Comparison of ENCODE assay signal across 7 cellular contexts in genomic region chr17:82774456-82774855, GRCh38. TPM values are rescaled to one million over a fixed set of nuclear protein-coding genes. Genes with fewer than 3 reads are reported as not detected.
DNase-seq lines count a peak whose midpoint lies in the region; ATAC-seq, FAIRE-seq and TF ChIP-seq lines count a peak whose summit lies in the region.
"Not testable (repeated sequence)": the region's sequence is repeated elsewhere in the genome, so short reads cannot be mapped to it uniquely, and the experiment has no call there.

No MANE protein-coding gene starts in this region.

- H3K36me3 ChIP-seq in CD8-positive, alpha-beta T cell (ENCODE audit: insufficient read depth, low read length); adipocyte (ENCODE audit: control insufficient read depth, insufficient read depth, low read length, severe bottlenecking); kidney (ENCODE audit: control insufficient read depth in 1 of 2, insufficient read depth in 2 of 2, low read length in 2 of 2); skeletal muscle satellite cell (ENCODE audit: insufficient read depth, low read length): not testable (repeated sequence)
- peaks cover 17% of the 10 kb centered on the region for H3K36me3 ChIP-seq in OCI-LY3 (replicated peaks; ENCODE audit: low read depth, low read length)

- H3K4me3 Mint-ChIP-seq in CD8-positive, alpha-beta T cell = peak overlapping the region; percentile 64
- peak overlapping the region; percentile 76 for H3K4me3 Mint-ChIP-seq in effector memory CD8-positive, alpha-beta T cell
- H3K4me3 Mint-ChIP-seq in naive thymus-derived CD8-positive, alpha-beta T cell = peak overlapping the region in 7 of 10 donors; percentile 48 to 81 (median 64)

- not testable (repeated sequence) for H3K9me3 ChIP-seq in CD8-positive, alpha-beta T cell (ENCODE audit: low read length); OCI-LY3 (ENCODE audit: insufficient read depth, low read length); adipocyte (ENCODE audit: control insufficient read depth, low read length); kidney (ENCODE audit: control insufficient read depth in 1 of 2, low read length in 2 of 2); skeletal muscle satellite cell (replicated peaks; ENCODE audit: low read length)

- H4K20me1 ChIP-seq in OCI-LY3 (ENCODE audit: insufficient read depth, low read length) = not testable (repeated sequence)

- H3K79me2 ChIP-seq in OCI-LY3 (ENCODE audit: low read length) = not testable (repeated sequence)

- not testable (repeated sequence) for FAIRE-seq in kidney (lab: Jason Lieb, UNC)

- CTCF ChIA-PET in CD8-positive, alpha-beta T cell (lab: Charles Lee) = interaction anchor here (1.0 to 1.6 kb wide), 4 partner anchors 15 to 428 kb away, joined by 3 to 5 read pairs (median 4); no protein-coding TSS in a partner anchor

- peaks cover 32% of the 10 kb centered on the region for H3K36me3 Mint-ChIP-seq in CD8-positive, alpha-beta T cell
- not testable (repeated sequence) for H3K36me3 Mint-ChIP-seq in effector memory CD8-positive, alpha-beta T cell (ENCODE audit: insufficient read depth)
- H3K36me3 Mint-ChIP-seq in naive thymus-derived CD8-positive, alpha-beta T cell = peaks cover 0 to 33% (median 4%) of the 10 kb centered on the region in 3 donors

- not testable (repeated sequence) for H3K27me3 ChIP-seq in CD8-positive, alpha-beta T cell (ENCODE audit: insufficient read depth, low read length); OCI-LY3 (ENCODE audit: low read depth, low read length); adipocyte (replicated peaks; ENCODE audit: control insufficient read depth, insufficient read depth, low read length); skeletal muscle satellite cell (ENCODE audit: control insufficient read depth, insufficient read depth, low read length)

- H3K27me3 Mint-ChIP-seq in CD8-positive, alpha-beta T cell (ENCODE audit: low read depth); effector memory CD8-positive, alpha-beta T cell; naive thymus-derived CD8-positive, alpha-beta T cell: not testable (repeated sequence)

- not testable (repeated sequence) for H2AFZ ChIP-seq in OCI-LY3 (ENCODE audit: low read depth, low read length)

- H3K9me3 Mint-ChIP-seq in CD8-positive, alpha-beta T cell; effector memory CD8-positive, alpha-beta T cell; naive thymus-derived CD8-positive, alpha-beta T cell: not testable (repeated sequence)

- intact Hi-C loops in CD8-positive, alpha-beta T cell (cut with DNase I, micrococcal nuclease) = loop anchor here (2.0 kb wide), 1 partner anchor 106 kb away; no protein-coding TSS in a partner anchor
- intact Hi-C loops in kidney (cut with DNase I) = loop anchor here (10.0 kb wide), 1 partner anchor 420 kb away; the partner anchor contains the start of gene TEX19

- DNase-seq in CD8-positive, alpha-beta T cell; adipocyte (ENCODE audit: low read depth); effector memory CD8-positive, alpha-beta T cell; kidney; naive thymus-derived CD8-positive, alpha-beta T cell: not testable (repeated sequence)

- not testable (repeated sequence) for H3K4me3 ChIP-seq in CD8-positive, alpha-beta T cell (ENCODE audit: low read depth, low read length); OCI-LY3 (ENCODE audit: low read length)
- H3K4me3 ChIP-seq in adipocyte (ENCODE audit: low read length) (peak overlapping the region; percentile 75), kidney (ENCODE audit: low read length in 2 of 2) (peak overlapping the region; percentile 21 to 32), skeletal muscle satellite cell (ENCODE audit: low read length) (peak overlapping the region; percentile 52)

- POLR2A ChIA-PET in CD8-positive, alpha-beta T cell (lab: Charles Lee) = interaction anchor here (0.5 kb wide), 1 partner anchor 166 kb away, joined by 4 read pairs; no protein-coding TSS in a partner anchor
- POLR2A ChIA-PET in naive thymus-derived CD8-positive, alpha-beta T cell (lab: Charles Lee) = not testable (repeated sequence)

- not testable (repeated sequence) for TF ChIP-seq CTCF in CD8-positive, alpha-beta T cell (IDR thresholded peaks at IDR 0.05); OCI-LY3 (IDR thresholded peaks at IDR 0.05; ENCODE audit: low read depth, low read length); kidney (IDR thresholded peaks at IDR 0.05; ENCODE audit: borderline replicate concordance, extremely low read depth, insufficient read depth)

- peak overlapping the region; percentile 82 for H3K27ac Mint-ChIP-seq in CD8-positive, alpha-beta T cell
- H3K27ac Mint-ChIP-seq in effector memory CD8-positive, alpha-beta T cell = peak overlapping the region; percentile 46 to 85
- H3K27ac Mint-ChIP-seq in naive thymus-derived CD8-positive, alpha-beta T cell = peak overlapping the region in 2 of 10 donors; percentile 82 to 85

- H3K9ac ChIP-seq in OCI-LY3 (ENCODE audit: low read length); adipocyte (ENCODE audit: low read length); kidney (ENCODE audit: low read length in 2 of 2); skeletal muscle satellite cell (ENCODE audit: low read depth, low read length): not testable (repeated sequence)

- H3K4me2 ChIP-seq in OCI-LY3 (ENCODE audit: low read length) (peak overlapping the region; percentile 6; the same call in 1 of the 2 replicates), skeletal muscle satellite cell (ENCODE audit: low read length) (peak overlapping the region; percentile 78)

- peaks cover 19% of the 10 kb centered on the region for H3K4me1 ChIP-seq in CD8-positive, alpha-beta T cell (ENCODE audit: insufficient read depth, low read length)
- not testable (repeated sequence) for H3K4me1 ChIP-seq in OCI-LY3 (ENCODE audit: low read length); adipocyte (ENCODE audit: control insufficient read depth, insufficient read depth, low read length); kidney (ENCODE audit: control insufficient read depth in 1 of 2, insufficient read depth in 1 of 2, low read depth in 1 of 2, low read length in 2 of 2); skeletal muscle satellite cell (ENCODE audit: control insufficient read depth, insufficient read depth, low read length)

- H3K4me1 Mint-ChIP-seq in CD8-positive, alpha-beta T cell (ENCODE audit: low read depth) = peaks cover 28% of the 10 kb centered on the region
- peaks cover 19 to 23% of the 10 kb centered on the region in 2 donors for H3K4me1 Mint-ChIP-seq in effector memory CD8-positive, alpha-beta T cell (ENCODE audit: low read depth in 2 of 2)
- H3K4me1 Mint-ChIP-seq in naive thymus-derived CD8-positive, alpha-beta T cell = peaks cover 6 to 34% (median 26%) of the 10 kb centered on the region in 4 donors

- not testable (repeated sequence) for H3K27ac ChIP-seq in CD8-positive, alpha-beta T cell (ENCODE audit: low read depth, low read length); OCI-LY3 (ENCODE audit: low read length); kidney (ENCODE audit: low read depth in 2 of 2, low read length in 2 of 2)

- ATAC-seq in CD8-positive, alpha-beta T cell; effector memory CD8-positive, alpha-beta T cell (replicated peaks); naive thymus-derived CD8-positive, alpha-beta T cell: not testable (repeated sequence)

RNA-seq across cellular contexts. Expression of gene TBCD, which starts 22.6 kb away (rescaled TPM):
- 10 to 100 TPM; 78.3 to 91.2 TPM for total RNA-seq in CD8-positive, alpha-beta T cell
- total RNA-seq in kidney = 72.8 TPM
- 78.7 TPM for polyA plus RNA-seq in kidney (ENCODE audit: insufficient read depth, low read depth, low replicate concordance)
- total RNA-seq in naive thymus-derived CD8-positive, alpha-beta T cell = 100 to 1,000 TPM; 155 to 170 TPM
- polyA plus RNA-seq in naive thymus-derived CD8-positive, alpha-beta T cell = 10 to 100 TPM; 41.2 to 91.9 (median 53.9) TPM
- total RNA-seq in skeletal muscle satellite cell (2012; rRNA removed) = 33.7 and 34.3 TPM in 2 replicates

RNA-seq across cellular contexts. Expression of gene FN3K, which starts 39.0 kb away (rescaled TPM):
- 1 to 10 TPM; 3.1 to 3.4 TPM for total RNA-seq in CD8-positive, alpha-beta T cell
- total RNA-seq in kidney = 33.3 TPM
- polyA plus RNA-seq in kidney (ENCODE audit: insufficient read depth, low read depth, low replicate concordance) = 114 TPM
- total RNA-seq in naive thymus-derived CD8-positive, alpha-beta T cell = 10 to 100 TPM; 10.3 to 12.7 TPM
- polyA plus RNA-seq in naive thymus-derived CD8-positive, alpha-beta T cell = under 1 TPM; 0.40 to 0.88 (median 0.43) TPM
- total RNA-seq in skeletal muscle satellite cell (2012; rRNA removed) = 0.87 and 2.3 TPM in 2 replicates

RNA-seq across cellular contexts. Expression of gene FN3KRP, which starts 58.0 kb away (rescaled TPM):
- total RNA-seq in CD8-positive, alpha-beta T cell = 10 to 100 TPM; 29.3 to 30.9 TPM
- 30.6 TPM for total RNA-seq in kidney
- polyA plus RNA-seq in kidney (ENCODE audit: insufficient read depth, low read depth, low replicate concordance) = 36.6 TPM
- total RNA-seq in naive thymus-derived CD8-positive, alpha-beta T cell = 10 to 100 TPM; 42.8 to 43.6 TPM
- 10 to 100 TPM; 28.6 to 46.2 (median 33.9) TPM for polyA plus RNA-seq in naive thymus-derived CD8-positive, alpha-beta T cell
- 10.4 and 10.9 TPM in 2 replicates for total RNA-seq in skeletal muscle satellite cell (2012; rRNA removed)
